Comparison of ENCODE assay signal across 16 cellular contexts in genomic region chr5:151469992-151470391, GRCh38. TPM values are rescaled to one million over a fixed set of nuclear protein-coding genes. Genes with fewer than 3 reads are reported as not detected.
DNase-seq lines count a peak whose midpoint lies in the region; ATAC-seq and TF ChIP-seq lines count a peak whose summit lies in the region.
"Had no signal": no experiment of that assay in that cellular context is flagged by ENCODE, and none has a peak within 500 bp of the region (broad histone marks: within the 10 kb centered on the region; RNA-seq: fewer than 3 reads in every experiment).

No MANE protein-coding gene starts in this region.

- H3K79me2 ChIP-seq in hepatocyte: no peaks in the 10 kb centered on the region

- H3K4me1 ChIP-seq in hepatocyte (ENCODE audit: insufficient read depth): no peaks in the 10 kb centered on the region
- H3K4me1 ChIP-seq: heart left ventricle, uterus had no signal

- ATAC-seq in HG03280 (IDR thresholded peaks at IDR 0.05; ENCODE audit: unreplicated experiment) (no peak), left lobe of liver (no peak)
- ATAC-seq in activated naive CD8-positive, alpha-beta T cell treated with anti-CD3 and anti-CD28 coated beads, Interleukin-2, amount 50 U/mL, for 24 hours: no peak
- ATAC-seq: activated CD4-positive, CD25-positive, alpha-beta regulatory T cell treated with anti-CD3 and anti-CD28 coated beads, Interleukin-2, amount 50 U/mL, for 24 hours; heart left ventricle had no signal

- DNase-seq in DMS53 (lab: John Stamatoyannopoulos, UW): peak; percentile 93
- peak; percentile 77 for DNase-seq in NCI-H1436 (lab: John Stamatoyannopoulos, UW)
- DNase-seq in NCI-H345 (lab: John Stamatoyannopoulos, UW): peak; percentile 91
- DNase-seq in hepatocyte (ENCODE audit: low spot score): no peak
- no peak for DNase-seq in foreskin melanocyte
- no peak for DNase-seq in activated naive CD8-positive, alpha-beta T cell treated with anti-CD3 and anti-CD28 coated beads, Interleukin-2, amount 50 U/mL, for 24 hours
- no peak for DNase-seq in left lobe of liver (ENCODE audit: low spot score)
- DNase-seq: activated T-cell treated with anti-CD3 and anti-CD28 coated beads, Interleukin-2, amount 50 U/mL, for 48 hours; heart left ventricle; KG1; SK-N-SH; T-helper 9 cell; uterus had no signal

- no peaks in the 10 kb centered on the region for H4K20me1 ChIP-seq in hepatocyte (ENCODE audit: insufficient read depth, poor library complexity, severe bottlenecking)

- H3K27me3 ChIP-seq in hepatocyte: no peaks in the 10 kb centered on the region
- H3K27me3 ChIP-seq: heart left ventricle, uterus had no signal

- H3K9me3 ChIP-seq in hepatocyte (ENCODE audit: low read depth): no peaks in the 10 kb centered on the region
- H3K9me3 ChIP-seq: heart left ventricle, SK-N-SH, uterus had no signal

- no peak overlapping the region for H3K4me3 Mint-ChIP-seq in activated naive CD8-positive, alpha-beta T cell treated with anti-CD3 and anti-CD28 coated beads, Interleukin-2, amount 50 U/mL, for 24 hours
- H3K4me3 Mint-ChIP-seq: activated naive CD8-positive, alpha-beta T cell had no signal

- no peaks in the 10 kb centered on the region for H3K9me2 ChIP-seq in hepatocyte (replicated peaks; ENCODE audit: insufficient read depth)
- H3K9me2 ChIP-seq: SK-N-SH had no signal

- no peak overlapping the region for H2AFZ ChIP-seq in hepatocyte

- no peak for TF ChIP-seq CTCF in hepatocyte (IDR thresholded peaks at IDR 0.05; ENCODE audit: poor library complexity)

- peak overlapping the region; percentile 38 for H3K27ac ChIP-seq in hepatocyte
- H3K27ac ChIP-seq: heart left ventricle, uterus had no signal

- H3K36me3 Mint-ChIP-seq in activated naive CD8-positive, alpha-beta T cell treated with anti-CD3 and anti-CD28 coated beads, Interleukin-2, amount 50 U/mL, for 24 hours (ENCODE audit: low read depth): peaks cover 17% of the 10 kb centered on the region

- H3K36me3 ChIP-seq in hepatocyte (replicated peaks; ENCODE audit: insufficient read depth, low read depth): no peaks in the 10 kb centered on the region
- H3K36me3 ChIP-seq: uterus had no signal

- no peaks in the 10 kb centered on the region for H3K9me3 Mint-ChIP-seq in activated naive CD8-positive, alpha-beta T cell treated with anti-CD3 and anti-CD28 coated beads, Interleukin-2, amount 50 U/mL, for 24 hours

- H3K27ac Mint-ChIP-seq in activated naive CD8-positive, alpha-beta T cell treated with anti-CD3 and anti-CD28 coated beads, Interleukin-2, amount 50 U/mL, for 24 hours: no peak overlapping the region
- H3K27ac Mint-ChIP-seq: activated naive CD8-positive, alpha-beta T cell had no signal

- H3K27me3 Mint-ChIP-seq in activated naive CD8-positive, alpha-beta T cell treated with anti-CD3 and anti-CD28 coated beads, Interleukin-2, amount 50 U/mL, for 24 hours: no peaks in the 10 kb centered on the region
- H3K27me3 Mint-ChIP-seq: activated naive CD8-positive, alpha-beta T cell had no signal

- H3K4me2 ChIP-seq in hepatocyte: peak overlapping the region; percentile 29

- H3K4me3 ChIP-seq in hepatocyte: no peak overlapping the region
- H3K4me3 ChIP-seq: heart left ventricle, uterus had no signal

- H3K4me1 Mint-ChIP-seq in activated naive CD8-positive, alpha-beta T cell treated with anti-CD3 and anti-CD28 coated beads, Interleukin-2, amount 50 U/mL, for 24 hours: no peaks in the 10 kb centered on the region

- 74% methylated on average over 3 of the region's 3 CpGs for WGBS in hepatocyte (ENCODE audit: low lambda C conversion rate, missing lambda C conversion rate)

RNA-seq across cellular contexts. Expression of gene SLC36A1, which starts 22.6 kb away (rescaled TPM):
- 18.2 and 19.5 TPM in 2 replicates for total RNA-seq in hepatocyte
- polyA plus RNA-seq in hepatocyte: 10.9 and 13.5 TPM in 2 replicates
- total RNA-seq in left lobe of liver: 3.2 TPM

Comparison
In these comparisons a context has a peak if more than half of its experiments do, and no peak if none do; other contexts are left out.
1. DNase-seq: peak in DMS53 (single experiment), NCI-H1436 (single experiment) and NCI-H345 (single experiment); none in hepatocyte (single experiment), foreskin melanocyte (single experiment), activated naive CD8-positive, alpha-beta T cell treated with anti-CD3 and anti-CD28 coated beads, Interleukin-2, amount 50 U/mL, for 24 hours (single experiment) and left lobe of liver (single experiment).